8 cellular contexts compared by ENCODE assay signal in the genomic region with DNA sequence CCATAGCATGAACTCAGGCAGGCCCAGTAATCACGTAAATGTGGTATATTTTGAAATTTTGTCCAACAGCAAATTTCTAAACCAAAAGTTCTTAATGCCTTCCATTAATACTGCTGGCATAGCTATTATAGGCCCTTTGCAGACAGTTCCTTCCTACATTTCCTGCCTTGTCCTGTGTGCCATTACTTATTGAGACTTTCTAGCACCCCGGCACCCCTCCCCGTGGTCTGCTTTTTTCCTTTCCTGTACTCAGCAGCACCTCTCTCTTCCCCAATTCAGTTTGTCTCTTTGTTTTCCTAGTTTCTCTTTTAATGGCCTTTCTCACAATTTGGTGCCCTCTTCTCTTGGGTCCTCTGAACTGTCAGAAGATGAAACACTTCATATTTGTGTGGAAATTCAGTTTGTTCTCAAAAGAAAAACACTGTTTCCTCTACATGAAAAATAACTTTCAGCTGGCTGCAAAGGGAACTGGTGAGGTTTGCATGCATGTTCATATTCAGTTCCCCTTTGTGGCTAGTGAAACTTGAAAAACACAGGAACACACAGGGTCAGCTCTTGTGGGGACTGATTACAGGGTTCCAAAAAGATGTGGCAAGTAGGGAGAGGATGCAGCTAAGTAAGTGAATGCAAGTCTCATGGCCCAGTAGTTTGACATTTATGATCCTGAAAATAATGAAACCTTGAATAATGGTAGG. TPM values are rescaled to one million over a fixed set of nuclear protein-coding genes. Genes with fewer than 3 reads are reported as not detected.
DNase-seq lines count a peak whose midpoint lies in the region; ATAC-seq and TF ChIP-seq lines count a peak whose summit lies in the region.

No MANE protein-coding gene starts in this region.

- peak overlapping the region; percentile 31 for H3K4me3 Mint-ChIP-seq in T-helper 17 cell
- no peak overlapping the region for H3K4me3 Mint-ChIP-seq in stimulated activated effector memory CD8-positive, alpha-beta T cell treated with anti-CD3 and anti-CD28 coated beads, Interleukin-12 subunit alpha, Interleukin-12 subunit beta, amount 100 ng/mL, for 72 hours

- H3K4me3 ChIP-seq in upper lobe of right lung: no peak overlapping the region

- DNase-seq in Right ventricle myocardium superior: no peak
- no peak for DNase-seq in cardiac septum (ENCODE audit: low spot score)
- no peak for DNase-seq in T-helper 17 cell
- DNase-seq in upper lobe of right lung: no peak
- no peak for DNase-seq in NCI-H82 (lab: John Stamatoyannopoulos, UW)
- DNase-seq in H4 (ENCODE audit: low spot score): no peak
- no peak for DNase-seq in stimulated activated effector memory CD8-positive, alpha-beta T cell treated with anti-CD3 and anti-CD28 coated beads, Interleukin-12 subunit alpha, Interleukin-12 subunit beta, amount 100 ng/mL, for 72 hours (ENCODE audit: low spot score in 2 of 2)

- ATAC-seq in Right ventricle myocardium superior (ENCODE audit: poor library complexity) (peak; percentile 62), HG03060 (IDR thresholded peaks at IDR 0.05; ENCODE audit: low read depth, unreplicated experiment) (peak; percentile 80), T-helper 17 cell (peak; percentile 40), upper lobe of right lung (peak; percentile 81)
- ATAC-seq in stimulated activated effector memory CD8-positive, alpha-beta T cell treated with anti-CD3 and anti-CD28 coated beads, Interleukin-12 subunit alpha, Interleukin-12 subunit beta, amount 100 ng/mL, for 72 hours: no peak

- intact Hi-C loops in Right ventricle myocardium superior (cut with DNase I) (no loop called here), cardiac septum (cut with DNase I) (no loop called here), upper lobe of right lung (cut with DNase I) (no loop called here)

- no peaks in the 10 kb centered on the region for H3K9me3 Mint-ChIP-seq in stimulated activated effector memory CD8-positive, alpha-beta T cell treated with anti-CD3 and anti-CD28 coated beads, Interleukin-12 subunit alpha, Interleukin-12 subunit beta, amount 100 ng/mL, for 72 hours

- H3K27ac Mint-ChIP-seq in T-helper 17 cell: peak overlapping the region; percentile 56
- no peak overlapping the region for H3K27ac Mint-ChIP-seq in stimulated activated effector memory CD8-positive, alpha-beta T cell treated with anti-CD3 and anti-CD28 coated beads, Interleukin-12 subunit alpha, Interleukin-12 subunit beta, amount 100 ng/mL, for 72 hours

- H3K4me1 ChIP-seq in upper lobe of right lung: no peaks in the 10 kb centered on the region

- H3K36me3 Mint-ChIP-seq in T-helper 17 cell (ENCODE audit: low read depth): no peaks in the 10 kb centered on the region
- no peaks in the 10 kb centered on the region for H3K36me3 Mint-ChIP-seq in stimulated activated effector memory CD8-positive, alpha-beta T cell treated with anti-CD3 and anti-CD28 coated beads, Interleukin-12 subunit alpha, Interleukin-12 subunit beta, amount 100 ng/mL, for 72 hours

- H3K36me3 ChIP-seq in upper lobe of right lung: no peaks in the 10 kb centered on the region

- H3K27me3 Mint-ChIP-seq in T-helper 17 cell: no peaks in the 10 kb centered on the region

- no peaks in the 10 kb centered on the region for H3K27me3 ChIP-seq in upper lobe of right lung

- H3K4me1 Mint-ChIP-seq in T-helper 17 cell: peaks cover 26% of the 10 kb centered on the region
- H3K4me1 Mint-ChIP-seq in stimulated activated effector memory CD8-positive, alpha-beta T cell treated with anti-CD3 and anti-CD28 coated beads, Interleukin-12 subunit alpha, Interleukin-12 subunit beta, amount 100 ng/mL, for 72 hours: peaks cover 24% of the 10 kb centered on the region

- peak overlapping the region; percentile 47 for H3K27ac ChIP-seq in upper lobe of right lung

- H3K9me3 ChIP-seq in T-helper 17 cell (ENCODE audit: control insufficient read depth, low read length, poor library complexity, severe bottlenecking): no peaks in the 10 kb centered on the region
- no peaks in the 10 kb centered on the region for H3K9me3 ChIP-seq in upper lobe of right lung

- no peak for TF ChIP-seq CTCF in upper lobe of right lung (IDR thresholded peaks at IDR 0.05)

RNA-seq across cellular contexts. Expression of a gene that starts 17.1 kb away (rescaled TPM):
- total RNA-seq in Right ventricle myocardium superior (6.4 TPM), cardiac septum (2.0 TPM), T-helper 17 cell (under 1 TPM in 1 of 2 donors, not detected in 1; 0.17 TPM), upper lobe of right lung (28.0 TPM)
- total RNA-seq in H4 (2014; rRNA removed; shearing (Covaris generic)): not detected in 2 replicates

RNA-seq across cellular contexts. Expression of a gene that starts 18.2 kb away (rescaled TPM):
- 0.08 TPM for total RNA-seq in Right ventricle myocardium superior
- not detected for total RNA-seq in cardiac septum
- not detected for total RNA-seq in T-helper 17 cell
- total RNA-seq in upper lobe of right lung: 3.4 TPM
- not detected in 2 replicates for total RNA-seq in H4 (2014; rRNA removed; shearing (Covaris generic))
